Comparison of ENCODE assay signal across 18 cellular contexts in the genomic region with DNA sequence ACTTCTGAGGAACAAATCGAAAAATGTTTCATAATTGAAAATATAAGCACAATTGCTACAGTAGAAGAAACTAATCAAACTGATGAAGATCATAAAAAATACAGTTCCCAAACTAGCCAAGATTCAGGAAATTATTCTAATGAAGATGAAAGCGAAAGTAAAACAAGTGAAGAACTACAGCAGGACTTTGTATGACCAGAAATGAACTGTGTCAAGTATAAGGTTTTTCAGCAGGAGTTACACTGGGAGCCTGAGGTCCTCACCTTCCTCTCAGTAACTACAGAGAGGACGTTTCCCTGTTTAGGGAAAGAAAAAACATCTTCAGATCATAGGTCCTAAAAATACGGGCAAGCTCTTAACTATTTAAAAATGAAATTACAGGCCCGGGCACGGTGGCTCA. TPM values are rescaled to one million over a fixed set of nuclear protein-coding genes. Genes with fewer than 3 reads are reported as not detected.
A peak's percentile ranks its signal among the peaks of the same experiment; 100 is the strongest.
DNase-seq lines count a peak whose midpoint lies in the region; ATAC-seq, FAIRE-seq and TF ChIP-seq lines count a peak whose summit lies in the region.
"Had no signal": no experiment of that assay in that cellular context is flagged by ENCODE, and none has a peak within 500 bp of the region (broad histone marks: within the 10 kb centered on the region; RNA-seq: fewer than 3 reads in every experiment).

No MANE protein-coding gene starts in this region.

- H3K79me2 ChIP-seq in OCI-LY7 (ENCODE audit: insufficient read depth, low read depth, low read length): no peaks in the 10 kb centered on the region
- no peaks in the 10 kb centered on the region for H3K79me2 ChIP-seq in astrocyte (ENCODE audit: insufficient read depth, low read length)

- H4K20me1 ChIP-seq in OCI-LY7 (ENCODE audit: insufficient read depth, low read length): no peaks in the 10 kb centered on the region
- H4K20me1 ChIP-seq in astrocyte (ENCODE audit: insufficient read depth, low read length): no peaks in the 10 kb centered on the region

- POLR2A ChIA-PET in OCI-LY7 (lab: Charles Lee): interaction anchor here (1.8 kb wide), 1 partner anchor 30 kb away, joined by 4 read pairs; the partner anchor contains the start of gene IFNAR1

- no peak overlapping the region for H3K9ac ChIP-seq in astrocyte (ENCODE audit: low read length)

- no peaks in the 10 kb centered on the region for H3K27me3 ChIP-seq in astrocyte (ENCODE audit: insufficient read depth, low read length)
- H3K27me3 ChIP-seq: ascending aorta, colonic mucosa, stomach had no signal

- ATAC-seq in left ventricle myocardium superior: no peak
- ATAC-seq: activated CD4-positive, CD25-positive, alpha-beta regulatory T cell treated with anti-CD3 and anti-CD28 coated beads, Interleukin-2, amount 50 U/mL, for 24 hours; lower lobe of right lung had no signal

- H3K4me2 ChIP-seq in OCI-LY7 (ENCODE audit: low read length) (no peak overlapping the region), astrocyte (ENCODE audit: low read length) (no peak overlapping the region)

- peak overlapping the region; percentile 77 for H3K27ac Mint-ChIP-seq in activated T-cell treated with anti-CD3 and anti-CD28 coated beads, Interleukin-2, amount 50 U/mL, for 24 hours
- no peak overlapping the region for H3K27ac Mint-ChIP-seq in astrocyte (ENCODE audit: unreplicated experiment)
- H3K27ac Mint-ChIP-seq in osteocyte (ENCODE audit: unreplicated experiment): peak overlapping the region; percentile 21

- no peaks in the 10 kb centered on the region for H3K27me3 Mint-ChIP-seq in activated T-cell treated with anti-CD3 and anti-CD28 coated beads, Interleukin-2, amount 50 U/mL, for 24 hours
- H3K27me3 Mint-ChIP-seq in astrocyte (ENCODE audit: low read depth, unreplicated experiment) (no peaks in the 10 kb centered on the region), osteocyte (ENCODE audit: unreplicated experiment) (no peaks in the 10 kb centered on the region)

- TF ChIP-seq CTCF in OCI-LY7 (conservative IDR thresholded peaks at IDR 0.05; ENCODE audit: low read length): no peak
- TF ChIP-seq CTCF in astrocyte (IDR thresholded peaks at IDR 0.05; ENCODE audit: insufficient read depth, low read depth, low read length): no peak
- no peak for TF ChIP-seq CTCF in osteocyte (IDR thresholded peaks at IDR 0.05)

- H3K27ac ChIP-seq in OCI-LY7 (ENCODE audit: low read depth, low read length, poor library complexity, severe bottlenecking) (no peak overlapping the region), astrocyte (ENCODE audit: low read depth, low read length) (no peak overlapping the region)
- H3K27ac ChIP-seq: ascending aorta, colonic mucosa, lower lobe of right lung had no signal

- H3K36me3 ChIP-seq in OCI-LY7 (ENCODE audit: insufficient read depth, low read length) (peaks cover 79% of the 10 kb centered on the region), astrocyte (ENCODE audit: insufficient read depth, low read length) (peaks cover 12% of the 10 kb centered on the region)
- H3K36me3 ChIP-seq: colonic mucosa had no signal

- H3K4me3 ChIP-seq in OCI-LY7 (ENCODE audit: low read depth, low read length, poor library complexity, severe bottlenecking): no peak overlapping the region
- no peak overlapping the region for H3K4me3 ChIP-seq in astrocyte (ENCODE audit: insufficient read depth, low read depth, low read length)
- H3K4me3 ChIP-seq: ascending aorta, colonic mucosa, lower lobe of right lung, stomach had no signal

- H3K36me3 Mint-ChIP-seq in activated T-cell treated with anti-CD3 and anti-CD28 coated beads, Interleukin-2, amount 50 U/mL, for 24 hours (ENCODE audit: low read depth): peaks cover 53% of the 10 kb centered on the region
- peaks cover 4% of the 10 kb centered on the region for H3K36me3 Mint-ChIP-seq in astrocyte (ENCODE audit: low read depth, unreplicated experiment)
- peaks cover 21% of the 10 kb centered on the region for H3K36me3 Mint-ChIP-seq in osteocyte (ENCODE audit: unreplicated experiment)

- CTCF ChIA-PET in OCI-LY7 (lab: Charles Lee; ENCODE audit: unreplicated experiment): no interaction called here

- peak; percentile 29 for FAIRE-seq in astrocyte (lab: Jason Lieb, UNC)

- intact Hi-C loops in OCI-LY7 (cut with micrococcal nuclease; ENCODE audit: unreplicated experiment) (no loop called here), left ventricle myocardium superior (cut with micrococcal nuclease) (no loop called here)

- H3K4me1 Mint-ChIP-seq in activated T-cell treated with anti-CD3 and anti-CD28 coated beads, Interleukin-2, amount 50 U/mL, for 24 hours (ENCODE audit: low read depth): peaks cover 11% of the 10 kb centered on the region
- H3K4me1 Mint-ChIP-seq in astrocyte (ENCODE audit: low read depth, unreplicated experiment) (peaks cover 3% of the 10 kb centered on the region), osteocyte (ENCODE audit: unreplicated experiment) (peaks cover 10% of the 10 kb centered on the region)

- H3K9me2 ChIP-seq in OCI-LY7 (ENCODE audit: insufficient read depth, low read length): no peaks in the 10 kb centered on the region

- H2AFZ ChIP-seq in OCI-LY7 (ENCODE audit: low read length) (no peak overlapping the region), astrocyte (ENCODE audit: low read depth, low read length) (no peak overlapping the region)

- H3K4me1 ChIP-seq in OCI-LY7 (ENCODE audit: insufficient read depth, low read length, poor library complexity, severe bottlenecking) (peaks cover 7% of the 10 kb centered on the region), astrocyte (ENCODE audit: insufficient read depth, low read length) (peaks cover 2% of the 10 kb centered on the region)
- H3K4me1 ChIP-seq: colonic mucosa had no signal

- no peaks in the 10 kb centered on the region for H3K9me3 Mint-ChIP-seq in activated T-cell treated with anti-CD3 and anti-CD28 coated beads, Interleukin-2, amount 50 U/mL, for 24 hours
- peaks cover 2% of the 10 kb centered on the region for H3K9me3 Mint-ChIP-seq in astrocyte (ENCODE audit: unreplicated experiment)
- no peaks in the 10 kb centered on the region for H3K9me3 Mint-ChIP-seq in osteocyte (ENCODE audit: unreplicated experiment)

- H3K9me3 ChIP-seq in OCI-LY7 (ENCODE audit: low read length): no peaks in the 10 kb centered on the region
- H3K9me3 ChIP-seq in astrocyte (ENCODE audit: insufficient read depth, low read depth, low read length): no peaks in the 10 kb centered on the region
- H3K9me3 ChIP-seq: ascending aorta, colonic mucosa, lower lobe of right lung, stomach had no signal

- no peak for DNase-seq in activated T-cell treated with anti-CD3 and anti-CD28 coated beads, Interleukin-2, amount 50 U/mL, for 24 hours
- no peak for DNase-seq in activated T-cell treated with anti-CD3 and anti-CD28 coated beads, Interleukin-2, amount 50 U/mL, for 48 hours
- DNase-seq in OCI-LY7 (ENCODE audit: low spot score) (no peak), astrocyte (ENCODE audit: low read depth) (no peak), osteocyte (ENCODE audit: extremely low spot score, unreplicated experiment) (no peak), dermis blood vessel endothelial cell (no peak), NCI-H1436 treated with DMSO at 0.1 percent for 48 hours (lab: John Stamatoyannopoulos, UW) (no peak), left ventricle myocardium superior (no peak)
- DNase-seq: colonic mucosa; lower lobe of right lung; NCI-H1417; NCI-H2171 treated with DMSO at 0.1 percent for 48 hours; NCI-H82; RPMI8226; stimulated activated CD4-positive, alpha-beta T cell treated with anti-CD3 and anti-CD28 coated beads, Interleukin-15, amount 100 ng/mL, for 24 hours; stomach had no signal

- no peak overlapping the region for H3K4me3 Mint-ChIP-seq in activated T-cell treated with anti-CD3 and anti-CD28 coated beads, Interleukin-2, amount 50 U/mL, for 24 hours
- no peak overlapping the region for H3K4me3 Mint-ChIP-seq in astrocyte (ENCODE audit: unreplicated experiment)
- no peak overlapping the region for H3K4me3 Mint-ChIP-seq in osteocyte (ENCODE audit: unreplicated experiment)

- TSS peak; percentile 46 for BruUV-seq in OCI-LY7 (replicated peaks; lab: Mats Ljungman, UMichigan)

RNA-seq across cellular contexts. Expression of gene IFNAR1, which starts 30.6 kb away (rescaled TPM):
- total RNA-seq in OCI-LY7 (2014; rRNA removed; shearing (Covaris generic)): 17.0 and 18.1 TPM in 2 replicates
- total RNA-seq in OCI-LY7 (2022) (60.8 and 65.2 TPM in 2 replicates), astrocyte (42.9 and 44.0 TPM in 2 replicates), osteocyte (42.7 and 42.8 TPM in 2 replicates), dermis blood vessel endothelial cell (22.3 and 40.3 TPM in 2 replicates), left ventricle myocardium superior (23.6 TPM)

RNA-seq across cellular contexts. Expression of gene IFNGR2, which starts 47.9 kb away (rescaled TPM):
- total RNA-seq in OCI-LY7 (2014; rRNA removed; shearing (Covaris generic)): 61.0 and 86.9 TPM in 2 replicates
- total RNA-seq in OCI-LY7 (2022) (70.2 and 83.5 TPM in 2 replicates), astrocyte (58.9 and 69.9 TPM in 2 replicates), osteocyte (55.4 and 55.6 TPM in 2 replicates), dermis blood vessel endothelial cell (51.3 and 64.2 TPM in 2 replicates), left ventricle myocardium superior (35.1 TPM)
